Comparison of ENCODE assay signal across 5 cellular contexts in genomic region chr1:85526216-85526615, GRCh38. TPM values are rescaled to one million over a fixed set of nuclear protein-coding genes. Genes with fewer than 3 reads are reported as not detected.
"Had no signal": no experiment of that assay in that cellular context is flagged by ENCODE, and none has a peak within 500 bp of the region (broad histone marks: within the 10 kb centered on the region; RNA-seq: fewer than 3 reads in every experiment).

No MANE protein-coding gene starts in this region.

RNA-seq across cellular contexts. Expression of gene CCN1, which starts 54.3 kb away (rescaled TPM):
- total RNA-seq: activated CD8-positive, alpha-beta memory T cell treated with anti-CD3 and anti-CD28 coated beads for 36 hours; activated naive CD4-positive, alpha-beta T cell treated with anti-CD3 and anti-CD28 coated beads for 36 hours; activated T-helper 17 cell treated with anti-CD3 and anti-CD28 coated beads, Interleukin-2, amount 50 U/mL, for 72 hours; naive thymus-derived CD8-positive, alpha-beta T cell; T-helper 2 cell treated with Interferon-gamma antibody and Interleukin-4, amounts not matched to agents 100 ng/mL and 5 ng/mL, for 36 hours had no signal
- polyA plus RNA-seq: naive thymus-derived CD8-positive, alpha-beta T cell had no signal
